ENCODE assay signal across 15 cellular contexts in the genomic region with DNA sequence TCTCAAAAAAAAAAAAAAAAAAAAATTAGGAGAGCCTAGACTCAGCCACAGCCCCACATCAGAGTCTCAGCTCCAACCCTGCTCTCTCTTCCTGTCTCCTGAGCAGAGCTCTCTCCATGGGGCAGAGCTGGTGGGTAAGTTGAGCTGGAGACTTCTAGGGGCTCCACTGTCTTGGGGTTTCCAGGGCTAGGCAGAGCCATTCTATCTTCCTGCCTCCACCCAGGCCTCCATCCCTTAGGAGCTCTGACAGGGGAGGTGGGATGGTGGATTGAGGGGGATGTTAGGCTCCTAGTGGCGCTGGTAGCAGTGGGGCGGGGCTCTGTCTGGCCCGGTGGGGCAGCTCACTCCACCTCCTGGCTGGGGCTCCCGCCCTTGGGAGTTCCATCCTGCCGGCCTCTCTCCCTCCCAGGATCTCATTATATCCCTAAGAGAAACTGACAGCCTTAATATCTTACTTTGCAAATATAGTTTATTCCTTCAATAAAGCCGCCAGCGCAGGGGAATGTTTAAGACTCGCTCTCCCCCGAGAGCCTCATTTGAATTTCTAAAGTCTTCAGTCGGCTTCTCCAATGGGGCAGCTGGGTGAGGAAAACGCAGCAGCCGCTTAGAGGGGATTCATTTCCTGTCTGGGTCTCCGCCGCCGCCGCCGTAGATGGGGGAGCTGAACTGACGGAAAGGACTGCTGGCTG. TPM values are rescaled to one million over a fixed set of nuclear protein-coding genes. Genes with fewer than 3 reads are reported as not detected.
DNase-seq lines count a peak whose midpoint lies in the region; ATAC-seq, FAIRE-seq and TF ChIP-seq lines count a peak whose summit lies in the region.
"Had no signal": no experiment of that assay in that cellular context is flagged by ENCODE, and none has a peak within 500 bp of the region (broad histone marks: within the 10 kb centered on the region; RNA-seq: fewer than 3 reads in every experiment).

No MANE protein-coding gene starts in this region.

- peak overlapping the region; percentile 68 to 73 for H2BK12ac ChIP-seq in mesenchymal stem cell (ENCODE audit: low read length in 2 of 2)

- POLR2A ChIA-PET in GM12878 (lab: Charles Lee): interaction anchor here (0.5 to 0.7 kb wide), 2 partner anchors 93 to 569 kb away, joined by 3 to 5 read pairs; no protein-coding TSS in a partner anchor

- TF ChIP-seq POLR2A in GM12878 (IDR thresholded peaks at IDR 0.05; ENCODE audit: low read depth, low read length): no peak

- H3K9ac ChIP-seq in GM12878 (ENCODE audit: control insufficient read depth, insufficient read depth, low read length) (no peak overlapping the region), mesenchymal stem cell (ENCODE audit: low read length) (no peak overlapping the region)

- ATAC-seq in left cardiac atrium (peak; percentile 17 to 23), GM12878 (peak; percentile 33; the same call in 2 of the 3 replicates)
- ATAC-seq: natural killer cell treated with Interleukin-12 subunit alpha and Interleukin-12 subunit beta and Interleukin-15 and Interleukin-18, amount 100 ng/mL, for 72 hours; SK-N-SH treated with all-trans-retinoic acid at 6 μM for 48 hours had no signal

- RAD21 ChIA-PET in GM12878 (lab: Charles Lee; ENCODE audit: unreplicated experiment): no interaction called here

- peak overlapping the region; percentile 4 to 85 for H3K4ac ChIP-seq in mesenchymal stem cell (ENCODE audit: low read depth in 1 of 2, low read length in 2 of 2)

- WGBS in GM12878 (ENCODE audit: insufficient coverage, insufficient replicate concordance, low lambda C conversion rate, missing lambda C conversion rate): under 1% methylated on average over 18 of the region's 18 CpGs
- 4% methylated on average over 18 of the region's 18 CpGs for WGBS in mesenchymal stem cell

- peak overlapping the region in 1 of 2 experiments; percentile 94 for H3K14ac ChIP-seq in mesenchymal stem cell (ENCODE audit: low read length in 2 of 2)

- peak overlapping the region; percentile 67 for H2BK15ac ChIP-seq in mesenchymal stem cell (ENCODE audit: low read depth, poor library complexity, severe bottlenecking)

- in situ Hi-C loops in GM12878 (cut with MboI): no loop called here

- no peak overlapping the region for H2AK5ac ChIP-seq in mesenchymal stem cell (ENCODE audit: low read length, severe bottlenecking)

- peak overlapping the region; percentile 97 for H4K8ac ChIP-seq in mesenchymal stem cell (ENCODE audit: low read length)

- H3K4me1 ChIP-seq in left ventricle myocardium inferior (peaks cover 7% of the 10 kb centered on the region), GM12878 (ENCODE audit: control insufficient read depth, insufficient read depth, low read length) (peaks cover 17% of the 10 kb centered on the region), mesenchymal stem cell (ENCODE audit: control insufficient read depth, insufficient read depth, low read depth, low read length) (peaks cover 8% of the 10 kb centered on the region)
- H3K4me1 ChIP-seq: adrenal gland had no signal

- peak overlapping the region; percentile 73 to 89 for H3K18ac ChIP-seq in mesenchymal stem cell (ENCODE audit: low read depth in 1 of 2, low read length in 2 of 2)

- no peak overlapping the region for H3K23ac ChIP-seq in mesenchymal stem cell (ENCODE audit: low read length in 2 of 2)

- no TSS peak for BruUV-seq in GM12878 (replicated peaks; lab: Mats Ljungman, UMichigan)

- H3K4me2 ChIP-seq in GM12878 (ENCODE audit: control insufficient read depth, insufficient read depth): 0 out of 2 replicates have a peak overlapping the region, but pooled peaks have one; percentile 9
- peak overlapping the region; percentile 30 for H3K4me2 ChIP-seq in mesenchymal stem cell (ENCODE audit: low read length, poor library complexity, severe bottlenecking)

- no peak for TF ChIP-seq EP300 in GM12878 (IDR thresholded peaks at IDR 0.05; ENCODE audit: borderline replicate concordance in 1 of 2, control insufficient read depth in 1 of 2, low read depth in 2 of 2, low read length in 2 of 2)

- no peak for DNase-seq in left cardiac atrium
- no peak for DNase-seq in left ventricle myocardium inferior
- DNase-seq in GM12878 (ENCODE audit: low read depth, low spot score): no peak
- DNase-seq in mesenchymal stem cell: no peak
- DNase-seq in dorsolateral prefrontal cortex: no peak
- no peak for DNase-seq in ureter (ENCODE audit: low spot score)
- no peak for DNase-seq in NCI-H2196 treated with DMSO at 0.1 percent for 48 hours (lab: John Stamatoyannopoulos, UW; ENCODE audit: unreplicated experiment)
- no peak for DNase-seq in EL
- DNase-seq: adrenal gland; AML-193; GOT3; immature natural killer cell; stimulated activated CD8-positive, alpha-beta memory T cell treated with anti-CD3 and anti-CD28 coated beads, Interleukin-4, amount 100 ng/mL, for 48 hours had no signal

- H3K36me3 ChIP-seq in left ventricle myocardium inferior (no peaks in the 10 kb centered on the region), GM12878 (ENCODE audit: control insufficient read depth in 2 of 2, insufficient read depth in 2 of 2, low read length in 1 of 2) (no peaks in the 10 kb centered on the region), mesenchymal stem cell (ENCODE audit: control insufficient read depth in 1 of 2, insufficient read depth in 2 of 2, low read depth in 1 of 2, low read length in 2 of 2) (no peaks in the 10 kb centered on the region)
- H3K36me3 ChIP-seq: adrenal gland had no signal

- H3K4me3 ChIP-seq in left ventricle myocardium inferior (no peak overlapping the region), GM12878 (no peak overlapping the region), mesenchymal stem cell (ENCODE audit: insufficient read depth in 1 of 2, low read depth in 1 of 2, low read length in 2 of 2) (peak overlapping the region in 1 of 2 experiments; percentile 29), dorsolateral prefrontal cortex (peak overlapping the region in 3 of 59 donors; percentile 21 to 22 (median 21))
- H3K4me3 ChIP-seq: adrenal gland had no signal

- H3K27me3 ChIP-seq in left ventricle myocardium inferior (ENCODE audit: low read depth) (peaks cover 29% of the 10 kb centered on the region), GM12878 (replicated peaks in 1 of 2; ENCODE audit: control insufficient read depth in 2 of 2, insufficient read depth in 2 of 2, low read length in 1 of 2) (peaks cover 0 to 2% of the 10 kb centered on the region in 2 experiments; a peak in 1 of 4 replicates), mesenchymal stem cell (ENCODE audit: control insufficient read depth in 1 of 2, insufficient read depth in 1 of 2, low read length in 2 of 2) (peaks cover 21 to 62% of the 10 kb centered on the region in 2 experiments), dorsolateral prefrontal cortex (peaks cover 0 to 28% (median 0%) of the 10 kb centered on the region in 45 donors)
- H3K27me3 ChIP-seq: adrenal gland had no signal

- no peak overlapping the region for H2BK5ac ChIP-seq in mesenchymal stem cell (ENCODE audit: low read depth, low read length, poor library complexity, severe bottlenecking)

- TF ChIP-seq CTCF in left ventricle myocardium inferior (IDR thresholded peaks at IDR 0.05; ENCODE audit: borderline replicate concordance): no peak
- no peak for TF ChIP-seq CTCF in GM12878 (IDR thresholded peaks at IDR 0.05 in 2 of 3, conservative IDR thresholded peaks at IDR 0.05 in 1 of 3; ENCODE audit: control insufficient read depth in 2 of 3, extremely low read depth in 1 of 3, insufficient read depth in 1 of 3, low read depth in 3 of 3, low read length in 3 of 3)
- TF ChIP-seq CTCF in dorsolateral prefrontal cortex (IDR thresholded peaks at IDR 0.05 in 54 of 56, conservative IDR thresholded peaks at IDR 0.05 in 2 of 56; ENCODE audit: low read depth in 1 of 56, partially characterized antibody in 56 of 56): no peak

- H2AFZ ChIP-seq in GM12878 (ENCODE audit: control insufficient read depth, low read depth, low read length) (no peak overlapping the region; the same call in 1 of the 2 replicates), mesenchymal stem cell (ENCODE audit: low read depth, low read length) (peak overlapping the region; percentile 68)

- intact Hi-C loops in left cardiac atrium (cut with DNase I) (no loop called here), left ventricle myocardium inferior (cut with micrococcal nuclease) (no loop called here), GM12878 (cut with micrococcal nuclease; ENCODE audit: unreplicated experiment) (no loop called here), dorsolateral prefrontal cortex (cut with DNase I) (no loop called here)

- CTCF ChIA-PET in GM12878 (lab: Yijun Ruan, JAX): interaction anchor here (0.7 to 1.2 kb wide), 2 partner anchors 34 to 67 kb away, joined by 3 to 4 read pairs; no protein-coding TSS in a partner anchor

- no peaks in the 10 kb centered on the region for H3K9me3 ChIP-seq in left ventricle myocardium inferior (replicated peaks)
- no peaks in the 10 kb centered on the region; the same call in 2 of the 3 replicates for H3K9me3 ChIP-seq in GM12878 (replicated peaks; ENCODE audit: control insufficient read depth, insufficient read depth, low read length)
- no peaks in the 10 kb centered on the region for H3K9me3 ChIP-seq in mesenchymal stem cell (ENCODE audit: control insufficient read depth, low read length)
- H3K9me3 ChIP-seq: adrenal gland had no signal

- H3K27ac ChIP-seq in left ventricle myocardium inferior (replicated peaks) (no peak overlapping the region), GM12878 (ENCODE audit: control insufficient read depth, insufficient read depth) (no peak overlapping the region), mesenchymal stem cell (ENCODE audit: low read length, poor library complexity, severe bottlenecking) (no peak overlapping the region), dorsolateral prefrontal cortex (no peak overlapping the region)
- H3K27ac ChIP-seq: adrenal gland had no signal

- H3K79me1 ChIP-seq in mesenchymal stem cell (replicated peaks; ENCODE audit: low read length, poor library complexity, severe bottlenecking): no peaks in the 10 kb centered on the region

- SMC1A ChIA-PET in GM12878 (lab: Charles Lee; ENCODE audit: uncharacterized antibody, unreplicated experiment): no interaction called here

- FAIRE-seq in GM12878 (lab: Jason Lieb, UNC): no peak

- peak overlapping the region; percentile 82 for H4K91ac ChIP-seq in mesenchymal stem cell (ENCODE audit: low read length)

- no peak overlapping the region for H2BK120ac ChIP-seq in mesenchymal stem cell (ENCODE audit: low read depth, low read length)

- H4K20me1 ChIP-seq in GM12878 (ENCODE audit: control insufficient read depth, insufficient read depth): no peaks in the 10 kb centered on the region

- no peaks in the 10 kb centered on the region for H3K79me2 ChIP-seq in GM12878 (ENCODE audit: control insufficient read depth, insufficient read depth, low read length)

- TF ChIP-seq RAD21 in GM12878 (IDR thresholded peaks at IDR 0.05; ENCODE audit: insufficient read depth, low read depth, low read length): no peak

RNA-seq across cellular contexts. Expression of a gene that starts 19.2 kb away (rescaled TPM):
- total RNA-seq in left cardiac atrium (1 to 10 TPM in 1 of 2 donors, under 1 TPM in 1; 0.94 to 2.9 TPM), left ventricle myocardium inferior (0.74 TPM), GM12878 (2014; rRNA removed) (not detected in 2 replicates), GM12878 (2014; rRNA removed; fragmentation: Illumina TruSeq; extraction: Trizol) (not detected in 2 replicates), GM12878 (2021) (not detected in 2 replicates), dorsolateral prefrontal cortex (10 to 100 TPM in 118 of 120 experiments, 1 to 10 TPM in 2; 7.4 to 35.3 (median 19.6) TPM), ureter (1.1 TPM)
- total RNA-seq in GM12878 (2013; cell fraction: nucleolus; rRNA removed): not detected in 2 replicates
- polyA plus RNA-seq in GM12878 (2011; ENCODE audit: low read depth): not detected
- polyA plus RNA-seq in GM12878 (2011; rRNA removed) (not detected in 2 replicates), GM12878 (2014; fragmentation: Illumina TruSeq; extraction: Trizol) (not detected in 2 replicates), GM12878 (2014; fragmentation: Nextera tagmentation; extraction: Ambion mirVana) (not detected), GM12878 (2014; rRNA removed) (not detected in 2 replicates), GM12878 (2016; fragmentation: Nextera tagmentation; extraction: Ambion mirVana) (not detected)
- not detected in 2 replicates for polyA plus RNA-seq in GM12878 (2011; cell fraction: cytosol; rRNA removed)
- not detected in 2 replicates for polyA plus RNA-seq in GM12878 (2011; cell fraction: nucleus; rRNA removed)
- polyA plus RNA-seq in GM12878 (2012): 0.11 TPM in 1 of 2 replicates, not detected in the other
- not detected in 2 replicates for polyA minus RNA-seq in GM12878 (2011; rRNA and poly(A)+ RNA removed)
- not detected in 2 replicates for polyA minus RNA-seq in GM12878 (2011; cell fraction: cytosol; rRNA and poly(A)+ RNA removed)
- not detected in 2 replicates for polyA minus RNA-seq in GM12878 (2011; cell fraction: nucleus; rRNA and poly(A)+ RNA removed)
- polyA plus RNA-seq in mesenchymal stem cell (2013, experiment 1 of 2): 9.0 TPM
- 9.5 TPM for polyA plus RNA-seq in mesenchymal stem cell (2013, experiment 2 of 2)
- total RNA-seq: natural killer cell treated with Interleukin-12 subunit alpha and Interleukin-12 subunit beta and Interleukin-15 and Interleukin-18, amount 100 ng/mL, for 72 hours had no signal

RNA-seq across cellular contexts. Expression of a gene that starts 39.8 kb away (rescaled TPM):
- total RNA-seq in left cardiac atrium: under 1 TPM; 0.16 to 0.85 TPM
- 0.49 TPM for total RNA-seq in left ventricle myocardium inferior
- 15.4 and 21.6 TPM in 2 replicates for total RNA-seq in GM12878 (2013; cell fraction: nucleolus; rRNA removed)
- 10.6 and 12.0 TPM in 2 replicates for total RNA-seq in GM12878 (2014; rRNA removed)
- 9.2 and 10.3 TPM in 2 replicates for total RNA-seq in GM12878 (2014; rRNA removed; fragmentation: Illumina TruSeq; extraction: Trizol)
- 39.4 and 44.4 TPM in 2 replicates for total RNA-seq in GM12878 (2021)
- polyA plus RNA-seq in GM12878 (2011; ENCODE audit: low read depth): 5.8 TPM
- polyA plus RNA-seq in GM12878 (2011; rRNA removed): 14.2 and 28.6 TPM in 2 replicates
- 26.3 and 33.9 TPM in 2 replicates for polyA plus RNA-seq in GM12878 (2011; cell fraction: cytosol; rRNA removed)
- 116 and 176 TPM in 2 replicates for polyA plus RNA-seq in GM12878 (2011; cell fraction: nucleus; rRNA removed)
- 10.5 and 11.3 TPM in 2 replicates for polyA plus RNA-seq in GM12878 (2012)
- polyA plus RNA-seq in GM12878 (2014; fragmentation: Illumina TruSeq; extraction: Trizol): 11.9 and 22.0 TPM in 2 replicates
- polyA plus RNA-seq in GM12878 (2014; fragmentation: Nextera tagmentation; extraction: Ambion mirVana): 1 to 10 TPM; 2.8 to 3.1 TPM
- polyA plus RNA-seq in GM12878 (2014; rRNA removed): 44.7 and 46.2 TPM in 2 replicates
- 10 to 100 TPM; 20.4 to 20.5 TPM for polyA plus RNA-seq in GM12878 (2016; fragmentation: Nextera tagmentation; extraction: Ambion mirVana)
- 27.9 and 34.2 TPM in 2 replicates for polyA minus RNA-seq in GM12878 (2011; rRNA and poly(A)+ RNA removed)
- 16.8 and 18.3 TPM in 2 replicates for polyA minus RNA-seq in GM12878 (2011; cell fraction: cytosol; rRNA and poly(A)+ RNA removed)
- polyA minus RNA-seq in GM12878 (2011; cell fraction: nucleus; rRNA and poly(A)+ RNA removed): 28.7 and 55.6 TPM in 2 replicates
- 1.9 TPM for polyA plus RNA-seq in mesenchymal stem cell (2013, experiment 1 of 2)
- polyA plus RNA-seq in mesenchymal stem cell (2013, experiment 2 of 2): 1.6 TPM
- total RNA-seq in dorsolateral prefrontal cortex: 1 to 10 TPM in 5 of 120 experiments, under 1 TPM in 98, not detected in 17; 0.10 to 2.1 (median 0.33) TPM
- 0.39 TPM for total RNA-seq in ureter
